Comparison of ENCODE assay signal across 22 cellular contexts in the genomic region with DNA sequence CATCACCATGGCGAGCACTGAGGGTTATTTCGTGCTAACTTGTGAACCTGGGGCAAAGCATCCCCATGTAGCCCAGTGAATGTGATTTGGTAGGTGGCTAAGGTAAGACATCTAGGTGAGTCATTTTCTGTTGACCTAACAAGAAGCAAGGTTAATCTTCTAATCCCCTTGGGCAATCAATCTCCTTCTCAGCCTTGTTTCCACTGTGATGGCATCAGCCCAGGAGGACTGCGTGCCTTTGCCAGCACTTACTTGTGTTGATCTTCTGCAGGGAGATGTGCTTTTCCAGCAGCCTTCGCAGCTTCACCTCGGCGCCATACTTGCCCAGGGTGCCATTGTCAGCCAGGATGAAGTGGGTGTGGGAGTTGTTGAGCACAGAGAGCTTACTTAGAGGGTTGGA. TPM values are rescaled to one million over a fixed set of nuclear protein-coding genes. Genes with fewer than 3 reads are reported as not detected.
DNase-seq lines count a peak whose midpoint lies in the region; ATAC-seq and TF ChIP-seq lines count a peak whose summit lies in the region.
"Had no signal": no experiment of that assay in that cellular context is flagged by ENCODE, and none has a peak within 500 bp of the region (broad histone marks: within the 10 kb centered on the region; RNA-seq: fewer than 3 reads in every experiment).

No MANE protein-coding gene starts in this region.

- H4K8ac ChIP-seq in mesendoderm (ENCODE audit: low read depth, low read length), result no peak overlapping the region

- BruUV-seq in MCF 10A (replicated peaks; lab: Mats Ljungman, UMichigan), result no TSS peak

- no peak overlapping the region for H3K27ac Mint-ChIP-seq in MCF 10A (ENCODE audit: low read depth, unreplicated experiment)
- H3K27ac Mint-ChIP-seq: GM23338 had no signal

- H3K9me3 ChIP-seq in esophagus muscularis mucosa, result no peaks in the 10 kb centered on the region
- H3K9me3 ChIP-seq: BE2C, MG63 had no signal

- no peak for TF ChIP-seq POLR2A in esophagus muscularis mucosa (IDR thresholded peaks at IDR 0.05; ENCODE audit: low read depth)

- intact Hi-C loops in MCF 10A (cut with micrococcal nuclease) (no loop called here), esophagus muscularis mucosa (cut with DNase I) (no loop called here)

- no peaks in the 10 kb centered on the region for H3K36me3 Mint-ChIP-seq in MCF 10A (ENCODE audit: insufficient read depth, unreplicated experiment)

- H2BK15ac ChIP-seq in mesendoderm (replicated peaks; ENCODE audit: low read depth), result no peak overlapping the region

- no peak overlapping the region for H2BK5ac ChIP-seq in mesendoderm (ENCODE audit: low read length)

- POLR2A ChIA-PET in MCF 10A (lab: Yijun Ruan, JAX), result interaction anchor here (0.8 kb wide), 1 partner anchor 75 kb away, joined by 3 read pairs; the partner anchor contains the start of gene MTMR10

- DNase-seq in M059J (ENCODE audit: low read depth) (peak; percentile 53), MCF 10A (ENCODE audit: unreplicated experiment) (peak; percentile 86), esophagus muscularis mucosa (ENCODE audit: extremely low spot score) (peak; percentile 80), renal cortical epithelial cell (ENCODE audit: low read depth) (peak; percentile 71), KG1 (lab: John Stamatoyannopoulos, UW) (no peak), mesendoderm (no peak)
- DNase-seq: BE2C; DMS53; GDM1; HCEC 1CT; MG63; NCI-H1417; NCI-H1694 treated with DMSO at 0.1 percent for 48 hours; NCI-H446; NCI-H526 treated with DMSO at 0.1 percent for 48 hours; NK-92 treated with Interleukin-12 subunit alpha and Interleukin-12 subunit beta, amount 100 ng/mL, for 24 hours had no signal

- H3K79me1 ChIP-seq in mesendoderm (ENCODE audit: low read length), result no peaks in the 10 kb centered on the region

- no peak overlapping the region for H3K4me3 ChIP-seq in esophagus muscularis mucosa
- no peak overlapping the region for H3K4me3 ChIP-seq in mesendoderm (ENCODE audit: low read length)
- H3K4me3 ChIP-seq: GM23338, MG63 had no signal

- no peak overlapping the region for H2BK120ac ChIP-seq in mesendoderm (ENCODE audit: low read depth, low read length)

- 89% methylated on average over 6 of the region's 6 CpGs for WGBS in esophagus muscularis mucosa
- WGBS in mesendoderm (ENCODE audit: extremely low coverage, insufficient coverage, low lambda C conversion rate), result no CpG with 5 or more reads among the region's 6 CpGs

- no peak overlapping the region for H3K56ac ChIP-seq in mesendoderm (ENCODE audit: low read length)

- CTCF ChIA-PET in MCF 10A (lab: Yijun Ruan, JAX), result interaction anchor here (0.7 kb wide), 1 partner anchor 77 kb away, joined by 3 read pairs; no protein-coding TSS in a partner anchor

- no peak overlapping the region for H3K23ac ChIP-seq in mesendoderm (ENCODE audit: low read length)

- H3K79me2 ChIP-seq in mesendoderm (ENCODE audit: control insufficient read depth, insufficient read depth, low read length), result no peaks in the 10 kb centered on the region

- H3K4ac ChIP-seq in mesendoderm (ENCODE audit: low read depth, low read length), result no peak overlapping the region

- no peak for TF ChIP-seq CTCF in MCF 10A (IDR thresholded peaks at IDR 0.05; ENCODE audit: unreplicated experiment)
- no peak for TF ChIP-seq CTCF in esophagus muscularis mucosa (IDR thresholded peaks at IDR 0.05)

- H3K4me1 Mint-ChIP-seq in MCF 10A (ENCODE audit: insufficient read depth, unreplicated experiment), result no peaks in the 10 kb centered on the region

- H3K27me3 Mint-ChIP-seq in MCF 10A (ENCODE audit: insufficient read depth, unreplicated experiment), result no peaks in the 10 kb centered on the region

- H3K36me3 ChIP-seq in esophagus muscularis mucosa, result no peaks in the 10 kb centered on the region
- H3K36me3 ChIP-seq in mesendoderm (ENCODE audit: control insufficient read depth, insufficient read depth, low read length), result no peaks in the 10 kb centered on the region
- H3K36me3 ChIP-seq: BE2C, MG63 had no signal

- H3K4me1 ChIP-seq in esophagus muscularis mucosa (peaks cover 0 to 6% (median 0%) of the 10 kb centered on the region in 4 donors), mesendoderm (ENCODE audit: control insufficient read depth, low read depth, low read length) (no peaks in the 10 kb centered on the region)
- H3K4me1 ChIP-seq: BE2C had no signal

- no peak for ATAC-seq in GM21390 (IDR thresholded peaks at IDR 0.05; ENCODE audit: unreplicated experiment)
- ATAC-seq: GM23338, Panc1 had no signal

- H3K9ac ChIP-seq in mesendoderm (ENCODE audit: low read length), result no peak overlapping the region
- H3K9ac ChIP-seq: KMS-11 had no signal

- TF ChIP-seq EP300 in esophagus muscularis mucosa (IDR thresholded peaks at IDR 0.05), result no peak

- no peak overlapping the region for H4K5ac ChIP-seq in mesendoderm (ENCODE audit: low read length)

- H3K27ac ChIP-seq in esophagus muscularis mucosa (replicated peaks in 1 of 4), result no peak overlapping the region
- no peak overlapping the region for H3K27ac ChIP-seq in mesendoderm (ENCODE audit: low read depth, low read length)
- H3K27ac ChIP-seq: HL-60, KMS-11 had no signal

- no peak overlapping the region for H3K18ac ChIP-seq in mesendoderm (ENCODE audit: low read length)

- no peak overlapping the region for H3K4me3 Mint-ChIP-seq in MCF 10A (ENCODE audit: unreplicated experiment)
- H3K4me3 Mint-ChIP-seq: GM23338 had no signal

- no peaks in the 10 kb centered on the region for H3K9me3 Mint-ChIP-seq in MCF 10A (ENCODE audit: unreplicated experiment)
- H3K9me3 Mint-ChIP-seq: GM23338 had no signal

- H2AK5ac ChIP-seq in mesendoderm (ENCODE audit: low read length), result no peak overlapping the region

- H3K27me3 ChIP-seq in esophagus muscularis mucosa (no peaks in the 10 kb centered on the region), mesendoderm (ENCODE audit: insufficient read depth, low read length, poor library complexity) (no peaks in the 10 kb centered on the region)
- H3K27me3 ChIP-seq: MG63 had no signal

- H3K4me2 ChIP-seq in mesendoderm (ENCODE audit: low read length), result no peak overlapping the region
- H3K4me2 ChIP-seq: GM23338, KMS-11 had no signal

RNA-seq across cellular contexts. Expression of gene TRPM1, which starts 35.7 kb away (rescaled TPM):
- 0.02 TPM in 1 of 2 replicates, not detected in the other for total RNA-seq in M059J (2014; rRNA removed; shearing (Covaris generic))
- total RNA-seq in MCF 10A (2022) (not detected in 2 replicates), esophagus muscularis mucosa (not detected), renal cortical epithelial cell (not detected in 2 replicates)
- polyA plus RNA-seq in mesendoderm (2013, experiment 1 of 2), result 0.21 TPM
- polyA plus RNA-seq in mesendoderm (2013, experiment 2 of 2), result 0.27 TPM
- total RNA-seq: A673, GM23338 had no signal

Comparison
In these comparisons a context has a peak if more than half of its experiments do, and no peak if none do; other contexts are left out.
1. DNase-seq: peak in M059J (single experiment), MCF 10A (single experiment), esophagus muscularis mucosa (single experiment) and renal cortical epithelial cell (single experiment); none in KG1 (single experiment) and mesendoderm (single experiment).